12 cellular contexts compared by ENCODE assay signal in genomic region chr15:31300981-31301686, GRCh38. TPM values are rescaled to one million over a fixed set of nuclear protein-coding genes. Genes with fewer than 3 reads are reported as not detected.
DNase-seq lines count a peak whose midpoint lies in the region; ATAC-seq and TF ChIP-seq lines count a peak whose summit lies in the region.
"Had no signal": no experiment of that assay in that cellular context is flagged by ENCODE, and none has a peak within 500 bp of the region (broad histone marks: within the 10 kb centered on the region; RNA-seq: fewer than 3 reads in every experiment).

No MANE protein-coding gene starts in this region.

- peak overlapping the region; percentile 82 for H2BK12ac ChIP-seq in neuronal stem cell (ENCODE audit: low read length)

- H3K4ac ChIP-seq in neuronal stem cell (ENCODE audit: low read length): peak overlapping the region; percentile 10

- H3K9me3 ChIP-seq in neuronal stem cell (replicated peaks in 1 of 2; ENCODE audit: control insufficient read depth in 2 of 2, insufficient read depth in 1 of 2, low read depth in 1 of 2, low read length in 2 of 2): no peaks in the 10 kb centered on the region
- no peaks in the 10 kb centered on the region for H3K9me3 ChIP-seq in mucosa of descending colon

- H3K9me3 Mint-ChIP-seq in brain (peaks cover 0 to 3% (median 0%) of the 10 kb centered on the region in 5 experiments), chondrocyte (ENCODE audit: low read depth) (no peaks in the 10 kb centered on the region)
- H3K9me3 Mint-ChIP-seq: naive B cell had no signal

- no peaks in the 10 kb centered on the region for H3K79me1 ChIP-seq in neuronal stem cell (ENCODE audit: low read depth, low read length)

- H3K4me1 ChIP-seq in neuronal stem cell (ENCODE audit: control insufficient read depth in 2 of 2, insufficient read depth in 1 of 2, low read depth in 1 of 2, low read length in 2 of 2) (peaks cover 38 to 42% of the 10 kb centered on the region in 2 donors), mucosa of descending colon (ENCODE audit: low read depth) (peaks cover 25% of the 10 kb centered on the region)

- H3K4me3 Mint-ChIP-seq in brain (no peak overlapping the region), chondrocyte (ENCODE audit: unreplicated experiment) (no peak overlapping the region)

- H2BK120ac ChIP-seq in neuronal stem cell (ENCODE audit: low read depth, low read length): no peak overlapping the region

- H2BK5ac ChIP-seq in neuronal stem cell (ENCODE audit: low read length): no peak overlapping the region

- DNase-seq in DMS 273 treated with DMSO at 0.1 percent for 48 hours (lab: John Stamatoyannopoulos, UW) (peak; percentile 67), neuronal stem cell (ENCODE audit: low spot score) (no peak), chondrocyte (ENCODE audit: low spot score) (no peak), mucosa of descending colon (no peak), NCI-H2081 treated with DMSO at 0.1 percent for 48 hours (lab: John Stamatoyannopoulos, UW) (no peak)
- DNase-seq: naive B cell, NCI-H1105 treated with DMSO at 0.1 percent for 48 hours, PC-9 had no signal

- no peak overlapping the region for H4K8ac ChIP-seq in neuronal stem cell (ENCODE audit: low read depth, low read length)

- H3K27me3 ChIP-seq in neuronal stem cell (ENCODE audit: control insufficient read depth in 3 of 3, insufficient read depth in 3 of 3, low read depth in 1 of 3, low read length in 3 of 3): peaks cover 0 to 24% (median 0%) of the 10 kb centered on the region in 3 experiments

- H2BK15ac ChIP-seq in neuronal stem cell (ENCODE audit: low read length): no peak overlapping the region

- no peak overlapping the region for H3K4me3 ChIP-seq in neuronal stem cell (ENCODE audit: low read length in 2 of 2)
- H3K4me3 ChIP-seq in mucosa of descending colon: no peak overlapping the region
- H3K4me3 ChIP-seq: PC-9 had no signal

- no peak overlapping the region for H4K91ac ChIP-seq in neuronal stem cell (ENCODE audit: low read depth, low read length, poor library complexity)

- TF ChIP-seq CTCF in brain (conservative IDR thresholded peaks at IDR 0.05): no peak
- no peak for TF ChIP-seq CTCF in chondrocyte (IDR thresholded peaks at IDR 0.05)
- TF ChIP-seq CTCF in mucosa of descending colon (IDR thresholded peaks at IDR 0.05): no peak

- H3K27me3 Mint-ChIP-seq in brain (no peaks in the 10 kb centered on the region), chondrocyte (ENCODE audit: low read depth) (peaks cover 15% of the 10 kb centered on the region)

- ATAC-seq in HG03432 (IDR thresholded peaks at IDR 0.05; ENCODE audit: unreplicated experiment): peak; percentile 60
- ATAC-seq in mucosa of descending colon: no peak
- no peak for ATAC-seq in GM19395 (IDR thresholded peaks at IDR 0.05; ENCODE audit: unreplicated experiment)

- H3K36me3 ChIP-seq in neuronal stem cell (replicated peaks in 1 of 2; ENCODE audit: control insufficient read depth in 2 of 2, insufficient read depth in 2 of 2, low read length in 2 of 2): no peaks in the 10 kb centered on the region
- no peaks in the 10 kb centered on the region for H3K36me3 ChIP-seq in mucosa of descending colon (ENCODE audit: low read depth)

- H3K27ac ChIP-seq in neuronal stem cell (replicated peaks; ENCODE audit: low read length): no peak overlapping the region
- H3K27ac ChIP-seq: epithelial cell of prostate, PC-9 had no signal

- H3K36me3 Mint-ChIP-seq in brain (no peaks in the 10 kb centered on the region), chondrocyte (ENCODE audit: low read depth) (no peaks in the 10 kb centered on the region)
- H3K36me3 Mint-ChIP-seq: naive B cell had no signal

- peak overlapping the region; percentile 76 for H2AFZ ChIP-seq in neuronal stem cell (ENCODE audit: low read length)
- H2AFZ ChIP-seq: PC-9 had no signal

- H3K4me1 Mint-ChIP-seq in brain (peaks cover 86% of the 10 kb centered on the region), chondrocyte (ENCODE audit: low read depth) (peaks cover 7% of the 10 kb centered on the region)

- H3K18ac ChIP-seq in neuronal stem cell (ENCODE audit: low read length): peak overlapping the region; percentile 13

- no CpG with 5 or more reads among the region's 17 CpGs for WGBS in neuronal stem cell (ENCODE audit: extremely low coverage in 2 of 2, insufficient read length in 2 of 2, insufficient replicate concordance in 1 of 2), 2 donors

- no peak overlapping the region for H3K9ac ChIP-seq in neuronal stem cell (ENCODE audit: low read depth, low read length, poor library complexity)

- no peak overlapping the region for H3K4me2 ChIP-seq in neuronal stem cell (ENCODE audit: insufficient read depth, low read length, poor library complexity, severe bottlenecking)
- H3K4me2 ChIP-seq: PC-9 had no signal

- H2AK5ac ChIP-seq in neuronal stem cell (ENCODE audit: low read depth, low read length): peak overlapping the region; percentile 77

- peak overlapping the region; percentile 27 for H3K23ac ChIP-seq in neuronal stem cell (ENCODE audit: low read depth, low read length, poor library complexity)

- H3K27ac Mint-ChIP-seq in brain: peak overlapping the region; percentile 41 to 98 (median 88)
- no peak overlapping the region for H3K27ac Mint-ChIP-seq in chondrocyte (ENCODE audit: unreplicated experiment)

- intact Hi-C loops in mucosa of descending colon (cut with DNase I, micrococcal nuclease): no loop called here

- H3K14ac ChIP-seq in neuronal stem cell (ENCODE audit: low read length): no peak overlapping the region

RNA-seq across cellular contexts. Expression of gene KLF13, which starts 25.5 kb away (rescaled TPM):
- 88.5 TPM for polyA plus RNA-seq in brain (ENCODE audit: insufficient read depth, low read depth, low replicate concordance)
- polyA plus RNA-seq in neuronal stem cell (2013, experiment 1 of 2): 42.9 TPM
- 42.1 TPM for polyA plus RNA-seq in neuronal stem cell (2013, experiment 2 of 2)
- 54.2 to 59.1 TPM (median 58.4 TPM) in 3 replicates for total RNA-seq in chondrocyte
- 100 to 1,000 TPM in 1 of 3 donors, 10 to 100 TPM in 2; 72.4 to 107 (median 91.2) TPM for total RNA-seq in mucosa of descending colon
